1 cellular context compared by ENCODE assay signal in the genomic region with DNA sequence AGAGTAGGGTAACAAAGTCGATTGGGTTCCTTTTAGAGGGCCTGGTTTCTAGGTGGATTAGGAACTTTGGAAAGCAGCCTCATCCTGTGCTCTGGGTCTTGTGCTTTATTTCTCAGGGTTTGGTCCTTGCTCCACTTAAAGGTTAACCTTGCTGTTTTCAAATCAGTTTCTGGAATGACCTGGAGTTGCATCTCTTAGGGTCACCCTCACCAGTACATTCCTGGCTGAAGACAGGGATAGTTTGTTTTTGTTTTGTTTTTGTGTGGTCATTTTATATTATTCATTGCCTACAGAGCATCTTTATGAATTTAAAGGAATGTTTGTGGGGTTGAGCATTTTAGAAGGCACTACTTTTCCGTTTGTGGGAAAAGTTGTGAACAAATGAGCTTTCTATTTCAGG.
TF ChIP-seq lines count a peak whose summit lies in the region.

No MANE protein-coding gene starts in this region.

TF ChIP-seq in HepG2, 621 proteins besides CTCF, POLR2A, EP300 and RAD21:
- TF ChIP-seq, protein P1, sequence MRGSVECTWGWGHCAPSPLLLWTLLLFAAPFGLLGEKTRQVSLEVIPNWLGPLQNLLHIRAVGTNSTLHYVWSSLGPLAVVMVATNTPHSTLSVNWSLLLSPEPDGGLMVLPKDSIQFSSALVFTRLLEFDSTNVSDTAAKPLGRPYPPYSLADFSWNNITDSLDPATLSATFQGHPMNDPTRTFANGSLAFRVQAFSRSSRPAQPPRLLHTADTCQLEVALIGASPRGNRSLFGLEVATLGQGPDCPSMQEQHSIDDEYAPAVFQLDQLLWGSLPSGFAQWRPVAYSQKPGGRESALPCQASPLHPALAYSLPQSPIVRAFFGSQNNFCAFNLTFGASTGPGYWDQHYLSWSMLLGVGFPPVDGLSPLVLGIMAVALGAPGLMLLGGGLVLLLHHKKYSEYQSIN (CRISPR knock-in tag; IDR thresholded peaks at IDR 0.05; ENCODE audit: borderline replicate concordance), result no peak
- TF ChIP-seq ZNF703 (CRISPR knock-in tag; IDR thresholded peaks at IDR 0.05; ENCODE audit: borderline replicate concordance) (no peak), ADNP (CRISPR knock-in tag; IDR thresholded peaks at IDR 0.05) (no peak)
